1 cellular context compared by ENCODE assay signal in genomic region chr7:1103789-1104513, GRCh38.
TF ChIP-seq lines count a peak whose summit lies in the region.

No MANE protein-coding gene starts in this region.

TF ChIP-seq in IMR-90, 13 proteins besides CTCF, POLR2A, EP300 and RAD21 (continued from another document):
- TF ChIP-seq RCOR1 (IDR thresholded peaks at IDR 0.05; ENCODE audit: insufficient replicate concordance, low read length) (no peak), FOS (IDR thresholded peaks at IDR 0.05; ENCODE audit: low read depth, low read length) (no peak), USF2 (IDR thresholded peaks at IDR 0.05; ENCODE audit: low read depth, low read length) (no peak), NFE2L2 (IDR thresholded peaks at IDR 0.05; ENCODE audit: low read depth, low read length) (no peak), BHLHE40 (IDR thresholded peaks at IDR 0.05; ENCODE audit: low read depth, low read length) (no peak), RFX5 (IDR thresholded peaks at IDR 0.05; ENCODE audit: low read depth, low read length) (no peak), ELK1 (IDR thresholded peaks at IDR 0.05; ENCODE audit: borderline replicate concordance, low read depth, low read length) (no peak), SMC3 (IDR thresholded peaks at IDR 0.05; ENCODE audit: low read depth, low read length) (no peak), MAZ (IDR thresholded peaks at IDR 0.05; ENCODE audit: borderline replicate concordance, low read depth, low read length) (no peak)
